In the genomic region with DNA sequence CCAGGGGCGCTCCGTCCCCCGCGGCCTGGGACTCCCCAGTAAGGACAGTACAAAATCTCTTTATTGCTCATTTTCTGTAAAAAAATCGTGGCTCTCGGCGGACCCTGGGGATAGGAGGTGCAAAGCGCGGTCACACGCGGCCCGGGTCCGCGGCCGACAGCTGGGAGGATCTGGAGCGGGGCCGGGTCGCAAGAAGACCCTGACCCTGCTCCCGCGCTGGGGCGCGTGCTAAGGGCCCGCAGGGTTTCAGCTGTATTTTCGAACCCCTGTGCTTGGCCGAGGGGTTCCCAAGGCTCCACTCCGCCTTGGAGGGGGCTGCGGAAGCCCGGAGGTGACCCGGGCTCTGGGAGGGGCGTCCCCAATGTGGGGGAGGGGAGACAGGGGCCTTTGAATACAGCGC, we compare ENCODE assay signal across 12 cellular contexts. TPM values are rescaled to one million over a fixed set of nuclear protein-coding genes. Genes with fewer than 3 reads are reported as not detected.
DNase-seq lines count a peak whose midpoint lies in the region; ATAC-seq and TF ChIP-seq lines count a peak whose summit lies in the region.
"Not testable (repeated sequence)": the region's sequence is repeated elsewhere in the genome, so short reads cannot be mapped to it uniquely, and the experiment has no call there.
"Had no signal": no experiment of that assay in that cellular context is flagged by ENCODE, and none has a peak within 500 bp of the region (broad histone marks: within the 10 kb centered on the region; RNA-seq: fewer than 3 reads in every experiment).

No MANE protein-coding gene starts in this region.

- 1% methylated on average over 21 to 27 of the region's 31 CpGs for WGBS in ectodermal cell, 2 experiments
- 4% methylated on average over 26 of the region's 31 CpGs for WGBS in hepatocyte (ENCODE audit: low lambda C conversion rate, missing lambda C conversion rate)

- peak overlapping the region; percentile 34 for H3K4me3 Mint-ChIP-seq in CD4-positive, alpha-beta T cell
- peak overlapping the region; percentile 68 to 73 for H3K4me3 Mint-ChIP-seq in activated T-cell treated with anti-CD3 and anti-CD28 coated beads, Interleukin-2, amount 50 U/mL, for 72 hours
- H3K4me3 Mint-ChIP-seq in stimulated activated naive B cell treated with anti-CD40 and anti-IgM and Interleukin-4, amounts not matched to agents 10 μg/mL and 1 μg/mL and 100 μg/mL, for 72 hours, result peak overlapping the region; percentile 56 to 75

- H3K79me2 ChIP-seq in hepatocyte; neural cell (replicated peaks; ENCODE audit: insufficient read depth, low read length): not testable (repeated sequence)

- H3K9me2 ChIP-seq in hepatocyte (replicated peaks; ENCODE audit: insufficient read depth); neural cell (ENCODE audit: insufficient read depth, low read length): not testable (repeated sequence)

- not testable (repeated sequence) for H3K9me3 Mint-ChIP-seq in CD4-positive, alpha-beta T cell; activated T-cell treated with anti-CD3 and anti-CD28 coated beads, Interleukin-2, amount 50 U/mL, for 72 hours; stimulated activated naive B cell treated with anti-CD40 and anti-IgM and Interleukin-4, amounts not matched to agents 10 μg/mL and 1 μg/mL and 100 μg/mL, for 72 hours

- not testable (repeated sequence) for ATAC-seq in CD4-positive, alpha-beta T cell (ENCODE audit: poor library complexity); activated T-cell treated with anti-CD3 and anti-CD28 coated beads, Interleukin-2, amount 50 U/mL, for 72 hours (replicated peaks in 1 of 2); stimulated activated naive B cell treated with anti-CD40 and anti-IgM and Interleukin-4, amounts not matched to agents 10 μg/mL and 1 μg/mL and 100 μg/mL, for 72 hours (replicated peaks)

- H3K36me3 ChIP-seq in HUES6 (ENCODE audit: control insufficient read depth, insufficient read depth, low read length); ectodermal cell (ENCODE audit: control insufficient read depth, insufficient read depth, low read length); hepatocyte (replicated peaks; ENCODE audit: insufficient read depth, low read depth); neural cell (ENCODE audit: insufficient read depth, low read length): not testable (repeated sequence)

- POLR2A ChIA-PET in CD4-positive, alpha-beta T cell (lab: Charles Lee), result not testable (repeated sequence)

- intact Hi-C loops in CD4-positive, alpha-beta T cell (cut with DNase I, micrococcal nuclease), result not testable (repeated sequence)

- CTCF ChIA-PET in CD4-positive, alpha-beta T cell (lab: Charles Lee), result not testable (repeated sequence)

- not testable (repeated sequence) for DNase-seq in CD4-positive, alpha-beta T cell; activated T-cell treated with anti-CD3 and anti-CD28 coated beads, Interleukin-2, amount 50 U/mL, for 72 hours; hepatocyte (ENCODE audit: low spot score); stimulated activated naive B cell treated with anti-CD40 and anti-IgM and Interleukin-4, amounts not matched to agents 10 μg/mL and 1 μg/mL and 100 μg/mL, for 72 hours
- peak; percentile 22 for DNase-seq in left kidney (ENCODE audit: low read depth, low spot score)

- TF ChIP-seq CTCF in CD4-positive, alpha-beta T cell (IDR thresholded peaks at IDR 0.05); hepatocyte (IDR thresholded peaks at IDR 0.05; ENCODE audit: poor library complexity); neural cell (IDR thresholded peaks at IDR 0.05; ENCODE audit: poor library complexity, severe bottlenecking): not testable (repeated sequence)

- H3K4me3 ChIP-seq in HUES6 (ENCODE audit: low read depth, low read length), result peak overlapping the region; percentile 59
- peak overlapping the region; percentile 22 for H3K4me3 ChIP-seq in ectodermal cell (ENCODE audit: insufficient read depth, low read depth, low read length)
- not testable (repeated sequence) for H3K4me3 ChIP-seq in hepatocyte
- H3K4me3 ChIP-seq in neural cell (ENCODE audit: low read length), result peak overlapping the region; percentile 31

- TF ChIP-seq EP300 in neural cell (conservative IDR thresholded peaks at IDR 0.05; ENCODE audit: poor library complexity, severe bottlenecking), result not testable (repeated sequence)

- H3K27me3 Mint-ChIP-seq in CD4-positive, alpha-beta T cell, result peaks cover 14% of the 10 kb centered on the region
- H3K27me3 Mint-ChIP-seq in activated T-cell treated with anti-CD3 and anti-CD28 coated beads, Interleukin-2, amount 50 U/mL, for 72 hours (ENCODE audit: low read depth), result not testable (repeated sequence)
- peaks cover 16 to 25% of the 10 kb centered on the region in 2 donors for H3K27me3 Mint-ChIP-seq in stimulated activated naive B cell treated with anti-CD40 and anti-IgM and Interleukin-4, amounts not matched to agents 10 μg/mL and 1 μg/mL and 100 μg/mL, for 72 hours

- H3K4me1 Mint-ChIP-seq in CD4-positive, alpha-beta T cell (ENCODE audit: low read depth); activated T-cell treated with anti-CD3 and anti-CD28 coated beads, Interleukin-2, amount 50 U/mL, for 72 hours (ENCODE audit: low read depth): not testable (repeated sequence)
- H3K4me1 Mint-ChIP-seq in stimulated activated naive B cell treated with anti-CD40 and anti-IgM and Interleukin-4, amounts not matched to agents 10 μg/mL and 1 μg/mL and 100 μg/mL, for 72 hours, result peaks cover 7 to 27% of the 10 kb centered on the region in 2 donors

- not testable (repeated sequence) for H3F3A ChIP-seq in neural cell (ENCODE audit: insufficient read depth, low read length, poor library complexity, severe bottlenecking)

- H3K27me3 ChIP-seq in CD4-positive, alpha-beta T cell (ENCODE audit: control insufficient read depth, insufficient read depth, low read length); HUES6 (ENCODE audit: control insufficient read depth, insufficient read depth, low read length); hepatocyte; neural cell (ENCODE audit: insufficient read depth, low read depth, low read length): not testable (repeated sequence)
- peaks cover 19% of the 10 kb centered on the region for H3K27me3 ChIP-seq in ectodermal cell (ENCODE audit: control insufficient read depth, insufficient read depth, low read length, poor library complexity, severe bottlenecking)

- not testable (repeated sequence) for TF ChIP-seq RAD21 in neural cell (conservative IDR thresholded peaks at IDR 0.05)

- H3K4me1 ChIP-seq in HUES6 (ENCODE audit: control insufficient read depth, insufficient read depth, low read length); ectodermal cell (ENCODE audit: control insufficient read depth, insufficient read depth, low read length); hepatocyte (ENCODE audit: insufficient read depth): not testable (repeated sequence)

- H4K20me1 ChIP-seq in hepatocyte (ENCODE audit: insufficient read depth, poor library complexity, severe bottlenecking); neural cell (ENCODE audit: insufficient read depth): not testable (repeated sequence)

- not testable (repeated sequence) for H3K9me3 ChIP-seq in CD4-positive, alpha-beta T cell (ENCODE audit: control insufficient read depth, low read length); HUES6 (ENCODE audit: control insufficient read depth, insufficient read depth, low read depth, low read length); ectodermal cell (ENCODE audit: control insufficient read depth, low read length); hepatocyte (ENCODE audit: low read depth); neural cell (ENCODE audit: low read length)

- H3K9ac ChIP-seq in HUES6 (ENCODE audit: low read length); neural cell (ENCODE audit: low read length): not testable (repeated sequence)

- not testable (repeated sequence) for H3K36me3 Mint-ChIP-seq in CD4-positive, alpha-beta T cell (ENCODE audit: low read depth); activated T-cell treated with anti-CD3 and anti-CD28 coated beads, Interleukin-2, amount 50 U/mL, for 72 hours (ENCODE audit: insufficient read depth in 2 of 2); stimulated activated naive B cell treated with anti-CD40 and anti-IgM and Interleukin-4, amounts not matched to agents 10 μg/mL and 1 μg/mL and 100 μg/mL, for 72 hours

- H2AFZ ChIP-seq in hepatocyte; neural cell (ENCODE audit: low read depth, low read length): not testable (repeated sequence)

- H3K4me2 ChIP-seq in hepatocyte, result peak overlapping the region; percentile 79
- H3K4me2 ChIP-seq in neural cell (ENCODE audit: low read length), result not testable (repeated sequence)

- not testable (repeated sequence) for H3K27ac Mint-ChIP-seq in CD4-positive, alpha-beta T cell; activated T-cell treated with anti-CD3 and anti-CD28 coated beads, Interleukin-2, amount 50 U/mL, for 72 hours; stimulated activated naive B cell treated with anti-CD40 and anti-IgM and Interleukin-4, amounts not matched to agents 10 μg/mL and 1 μg/mL and 100 μg/mL, for 72 hours

- not testable (repeated sequence) for H3K27ac ChIP-seq in CD4-positive, alpha-beta T cell (ENCODE audit: low read depth, low read length); HUES6 (ENCODE audit: low read depth, low read length); ectodermal cell (ENCODE audit: insufficient read depth, low read depth, low read length, poor library complexity, severe bottlenecking); hepatocyte; neural cell (ENCODE audit: low read length)

RNA-seq across cellular contexts. Expression of a gene that starts 36.8 kb away (rescaled TPM):
- total RNA-seq in CD4-positive, alpha-beta T cell, result not detected
- total RNA-seq in activated T-cell treated with anti-CD3 and anti-CD28 coated beads, Interleukin-2, amount 50 U/mL, for 72 hours, result not detected
- polyA plus RNA-seq in ectodermal cell (2013, experiment 1 of 4), result not detected
- polyA plus RNA-seq in ectodermal cell (2013, experiment 2 of 4), result not detected
- not detected for polyA plus RNA-seq in ectodermal cell (2013, experiment 3 of 4)
- polyA plus RNA-seq in ectodermal cell (2013, experiment 4 of 4), result not detected
- 0.80 and 2.5 TPM in 2 replicates for total RNA-seq in hepatocyte
- 0.61 and 1.6 TPM in 2 replicates for polyA plus RNA-seq in hepatocyte
- not detected in 2 replicates for polyA plus RNA-seq in neural cell
- not detected in 2 replicates for polyA minus RNA-seq in neural cell
- total RNA-seq: HT-29, MCF 10A had no signal
- polyA plus RNA-seq: AG04450, IgD-negative memory B cell had no signal
